ENCODE assay signal across 8 cellular contexts in genomic region chr13:77026783-77027621, GRCh38. TPM values are rescaled to one million over a fixed set of nuclear protein-coding genes. Genes with fewer than 3 reads are reported as not detected.
DNase-seq lines count a peak whose midpoint lies in the region; ATAC-seq, FAIRE-seq and TF ChIP-seq lines count a peak whose summit lies in the region.

Gene FBXL3, minus strand, starts transcription at chr13:77027159. Its CDS starts 5,299 bp downstream, at chr13:77021860.

- H3K4me1 ChIP-seq in NT2/D1 (ENCODE audit: insufficient read depth, insufficient read length) (no peaks in the 10 kb centered on the region), H1 (replicated peaks in 1 of 4; ENCODE audit: control insufficient read depth in 3 of 4, insufficient read depth in 4 of 4, low read length in 3 of 4) (peaks cover 1 to 5% (median 3%) of the 10 kb centered on the region in 4 experiments; a peak in 3 of 7 replicates), mesendoderm (ENCODE audit: control insufficient read depth, low read depth, low read length) (peaks cover 8% of the 10 kb centered on the region)

- H2AK5ac ChIP-seq in H1 (ENCODE audit: low read depth, low read length) (no peak within 1 kb of the TSS), mesendoderm (ENCODE audit: low read length) (no peak within 1 kb of the TSS)

- H3K4me1 Mint-ChIP-seq in activated CD8-positive, alpha-beta memory T cell treated with anti-CD3 and anti-CD28 coated beads, Interleukin-2, amount 10 ng/mL, durations not matched to agents 7 days and 5 days = peaks cover 48% of the 10 kb centered on the region

- H2BK15ac ChIP-seq in H1 (ENCODE audit: low read length) (no peak within 1 kb of the TSS), mesendoderm (replicated peaks; ENCODE audit: low read depth) (no peak within 1 kb of the TSS)

- no peak for TF ChIP-seq CTCF in GM20000 (IDR thresholded peaks at IDR 0.05; ENCODE audit: extremely low read depth, missing control alignments)
- no peak for TF ChIP-seq CTCF in H1 (IDR thresholded peaks at IDR 0.05; ENCODE audit: control extremely low read depth in 1 of 3, insufficient read depth in 1 of 3, low read depth in 1 of 3, low read length in 3 of 3)

- CTCF ChIA-PET in activated CD8-positive, alpha-beta memory T cell treated with anti-CD3 and anti-CD28 coated beads, Interleukin-2, amount 10 ng/mL, durations not matched to agents 7 days and 5 days (lab: Charles Lee) = interaction anchor here (0.8 to 4.4 kb wide), 7 partner anchors 10 to 302 kb away, joined by 3 to 13 read pairs (median 7); no protein-coding TSS in a partner anchor
- CTCF ChIA-PET in H1 (lab: Charles Lee; ENCODE audit: partially characterized antibody) = interaction anchor here (1.3 to 1.4 kb wide), 3 partner anchors 9 to 29 kb away, joined by 4 read pairs; no protein-coding TSS in a partner anchor

- no peak within 1 kb of the TSS for H2BK12ac ChIP-seq in H1 (ENCODE audit: low read depth, low read length)

- H2BK5ac ChIP-seq in H1 (ENCODE audit: low read depth, low read length) (no peak within 1 kb of the TSS; the same call in 1 of the 2 replicates), mesendoderm (ENCODE audit: low read length) (no peak within 1 kb of the TSS)

- H3K23me2 ChIP-seq in H1 (ENCODE audit: low read depth, low read length) = peaks cover 5% of the 10 kb centered on the region

- H3K4me3 ChIP-seq in NT2/D1 (ENCODE audit: insufficient read length, low read depth) (peak within 1 kb of the TSS; percentile 77), H1 (ENCODE audit: extremely low read depth in 1 of 4, insufficient read depth in 2 of 4, low read depth in 3 of 4, low read length in 4 of 4) (peak within 1 kb of the TSS; percentile 67 to 99 (median 82)), mesendoderm (ENCODE audit: low read length) (peak within 1 kb of the TSS; percentile 87)

- H3K9me3 Mint-ChIP-seq in activated CD8-positive, alpha-beta memory T cell treated with anti-CD3 and anti-CD28 coated beads, Interleukin-2, amount 10 ng/mL, durations not matched to agents 7 days and 5 days (ENCODE audit: low read depth) = no peaks in the 10 kb centered on the region

- H2BK120ac ChIP-seq in H1 (replicated peaks; ENCODE audit: low read depth, low read length) = no peak within 1 kb of the TSS
- H2BK120ac ChIP-seq in mesendoderm (ENCODE audit: low read depth, low read length) = peak within 1 kb of the TSS; percentile 37

- peaks cover 3% of the 10 kb centered on the region for H3K36me3 ChIP-seq in NT2/D1 (ENCODE audit: insufficient read depth, insufficient read length, low read length)
- H3K36me3 ChIP-seq in H1 (ENCODE audit: control insufficient read depth in 2 of 4, insufficient read depth in 4 of 4, low read length in 3 of 4) = no peaks in the 10 kb centered on the region
- H3K36me3 ChIP-seq in mesendoderm (ENCODE audit: control insufficient read depth, insufficient read depth, low read length) = no peaks in the 10 kb centered on the region

- H3K27me3 ChIP-seq in NT2/D1 (ENCODE audit: insufficient read depth, insufficient read length) (no peaks in the 10 kb centered on the region), H1 (replicated peaks in 1 of 4; ENCODE audit: control insufficient read depth in 3 of 4, extremely low read depth in 1 of 4, insufficient read depth in 3 of 4, low read length in 3 of 4) (no peaks in the 10 kb centered on the region), mesendoderm (ENCODE audit: insufficient read depth, low read length, poor library complexity) (no peaks in the 10 kb centered on the region)

- POLR2A ChIA-PET in H1 (lab: Charles Lee; ENCODE audit: partially characterized antibody) = interaction anchor here (0.6 to 2.0 kb wide), 10 partner anchors 8 to 141 kb away, joined by 3 to 7 read pairs (median 4); partner anchors contain the start of genes CLN5 and KCTD12

- H4K20me1 ChIP-seq in H1 (replicated peaks in 1 of 2; ENCODE audit: control insufficient read depth in 1 of 2, insufficient read depth in 2 of 2, low read length in 2 of 2) = peaks cover 0 to 6% of the 10 kb centered on the region in 2 experiments

- no peak within 1 kb of the TSS for H2BK20ac ChIP-seq in H1 (ENCODE audit: low read length)

- peak within 1 kb of the TSS; percentile 69 for H4K91ac ChIP-seq in H1 (replicated peaks; ENCODE audit: insufficient read length, low read length)

- H3K79me1 ChIP-seq in H1 (ENCODE audit: low read depth, low read length) = no peaks in the 10 kb centered on the region
- H3K79me1 ChIP-seq in mesendoderm (ENCODE audit: low read length) = peaks cover 7% of the 10 kb centered on the region

- TF ChIP-seq RAD21 in H1 (IDR thresholded peaks at IDR 0.05 in 1 of 2, conservative IDR thresholded peaks at IDR 0.05 in 1 of 2; ENCODE audit: low read depth in 2 of 2, low read length in 2 of 2) = no peak

- peak within 1 kb of the TSS; percentile 79; the same call in 1 of the 2 replicates for H3K27ac ChIP-seq in H1 (ENCODE audit: low read depth, low read length)
- peak within 1 kb of the TSS; percentile 100 for H3K27ac ChIP-seq in mesendoderm (ENCODE audit: low read depth, low read length)

- no peak within 1 kb of the TSS for H3K56ac ChIP-seq in H1 (replicated peaks; ENCODE audit: insufficient read length, low read depth, low read length)
- peak within 1 kb of the TSS; percentile 96 for H3K56ac ChIP-seq in mesendoderm (ENCODE audit: low read length)

- peak; percentile 68 for ATAC-seq in activated CD8-positive, alpha-beta memory T cell treated with anti-CD3 and anti-CD28 coated beads, Interleukin-2, amount 10 ng/mL, durations not matched to agents 7 days and 5 days

- H3K4me2 ChIP-seq in H1 (ENCODE audit: insufficient read depth in 1 of 2, low read depth in 2 of 2, low read length in 2 of 2) (peak within 1 kb of the TSS; percentile 84 to 95), mesendoderm (ENCODE audit: low read length) (peak within 1 kb of the TSS; percentile 92)

- no peak within 1 kb of the TSS for H3K18ac ChIP-seq in H1 (ENCODE audit: extremely low read depth, low read length)
- peak within 1 kb of the TSS; percentile 100 for H3K18ac ChIP-seq in mesendoderm (ENCODE audit: low read length)

- WGBS in H1 (ENCODE audit: extremely low coverage in 1 of 2, insufficient coverage in 1 of 2, insufficient read length in 1 of 2, insufficient replicate concordance in 2 of 2, low coverage in 1 of 2, low lambda C conversion rate in 2 of 2, missing lambda C conversion rate in 1 of 2), 2 experiments = 2% methylated on average over 57 of the region's 83 CpGs; no CpG with 5 or more reads in 1 of the 2 experiments
- WGBS in mesendoderm (ENCODE audit: extremely low coverage, insufficient coverage, low lambda C conversion rate) = no CpG with 5 or more reads among the region's 83 CpGs

- H3K9me3 ChIP-seq in NT2/D1 (ENCODE audit: insufficient read depth, low read length) (no peaks in the 10 kb centered on the region), H1 (ENCODE audit: insufficient read depth in 2 of 2, low read depth in 1 of 2, low read length in 1 of 2) (no peaks in the 10 kb centered on the region)

- H3K79me2 ChIP-seq in H1 (ENCODE audit: control insufficient read depth in 1 of 2, insufficient read depth in 2 of 2, low read length in 2 of 2) (peaks cover 0 to 43% of the 10 kb centered on the region in 2 experiments; a peak in 3 of 4 replicates), mesendoderm (ENCODE audit: control insufficient read depth, insufficient read depth, low read length) (peaks cover 34% of the 10 kb centered on the region)

- peak; percentile 84 for DNase-seq in COLO829 (ENCODE audit: low spot score)
- DNase-seq in GM20000 (ENCODE audit: low spot score) = peak; percentile 95
- DNase-seq in HS-5 (ENCODE audit: low read depth) = peak; percentile 52
- peak; percentile 76 for DNase-seq in NT2/D1 (ENCODE audit: low read depth, low spot score)
- DNase-seq in activated CD8-positive, alpha-beta memory T cell treated with anti-CD3 and anti-CD28 coated beads, Interleukin-2, amount 10 ng/mL, durations not matched to agents 7 days and 5 days = peak; percentile 88
- peak; percentile 60 to 84 for DNase-seq in H1 (ENCODE audit: low read depth in 1 of 2, low spot score in 2 of 2)
- DNase-seq in mesendoderm = peak; percentile 95
- peak; percentile 71 for DNase-seq in stimulated activated CD8-positive, alpha-beta memory T cell treated with anti-CD3 and anti-CD28 coated beads, Interleukin-12 subunit alpha, Interleukin-12 subunit beta, amount 100 ng/mL, for 4 hours (ENCODE audit: low read depth)

- peak; percentile 36 to 48; a peak in 2 of 3 replicates for TF ChIP-seq POLR2A in H1 (IDR thresholded peaks at IDR 0.05; ENCODE audit: control extremely low read depth in 1 of 2, low read depth in 2 of 2, low read length in 2 of 2)

- H3K23ac ChIP-seq in H1 (ENCODE audit: insufficient read length) = no peak within 1 kb of the TSS
- peak within 1 kb of the TSS; percentile 94 for H3K23ac ChIP-seq in mesendoderm (ENCODE audit: low read length)

- H4K8ac ChIP-seq in H1 (ENCODE audit: extremely low read depth, insufficient read depth, low read length) = peak within 1 kb of the TSS; percentile 99; the same call in 1 of the 2 replicates
- H4K8ac ChIP-seq in mesendoderm (ENCODE audit: low read depth, low read length) = peak within 1 kb of the TSS; percentile 96

- no peak within 1 kb of the TSS for H3K4ac ChIP-seq in H1 (replicated peaks; ENCODE audit: insufficient read length, low read depth, low read length)
- peak within 1 kb of the TSS; percentile 98 for H3K4ac ChIP-seq in mesendoderm (ENCODE audit: low read depth, low read length)

- no peak for FAIRE-seq in H1 (lab: Jason Lieb, UNC)

- H2AFZ ChIP-seq in H1 (ENCODE audit: low read length) = peak within 1 kb of the TSS; percentile 81

- peak within 1 kb of the TSS; percentile 92 for H3K4me3 Mint-ChIP-seq in activated CD8-positive, alpha-beta memory T cell treated with anti-CD3 and anti-CD28 coated beads, Interleukin-2, amount 10 ng/mL, durations not matched to agents 7 days and 5 days

- no peak for TF ChIP-seq EP300 in H1 (IDR thresholded peaks at IDR 0.05; ENCODE audit: borderline replicate concordance in 1 of 2, low read depth in 2 of 2, low read length in 2 of 2)

- peaks cover 17% of the 10 kb centered on the region for H3K36me3 Mint-ChIP-seq in activated CD8-positive, alpha-beta memory T cell treated with anti-CD3 and anti-CD28 coated beads, Interleukin-2, amount 10 ng/mL, durations not matched to agents 7 days and 5 days

- peak within 1 kb of the TSS; percentile 97 for H3K27ac Mint-ChIP-seq in activated CD8-positive, alpha-beta memory T cell treated with anti-CD3 and anti-CD28 coated beads, Interleukin-2, amount 10 ng/mL, durations not matched to agents 7 days and 5 days

- no peaks in the 10 kb centered on the region for H3K27me3 Mint-ChIP-seq in activated CD8-positive, alpha-beta memory T cell treated with anti-CD3 and anti-CD28 coated beads, Interleukin-2, amount 10 ng/mL, durations not matched to agents 7 days and 5 days

- H3K9ac ChIP-seq in NT2/D1 (ENCODE audit: insufficient read length, low read depth) (peak within 1 kb of the TSS; percentile 86), H1 (replicated peaks in 1 of 4; ENCODE audit: extremely low read depth in 1 of 4, low read depth in 3 of 4, low read length in 3 of 4) (peak within 1 kb of the TSS; percentile 72 to 90 (median 82)), mesendoderm (ENCODE audit: low read length) (peak within 1 kb of the TSS; percentile 93)

- H4K5ac ChIP-seq in H1 (ENCODE audit: insufficient read length, low read depth, low read length) (peak within 1 kb of the TSS; percentile 94), mesendoderm (ENCODE audit: low read length) (no peak within 1 kb of the TSS)

- no peak within 1 kb of the TSS for H3K14ac ChIP-seq in H1 (ENCODE audit: insufficient read length)

RNA-seq across cellular contexts. Expression of gene FBXL3, which starts in this region (rescaled TPM):
- total RNA-seq in activated CD8-positive, alpha-beta memory T cell treated with anti-CD3 and anti-CD28 coated beads, Interleukin-2, amount 10 ng/mL, durations not matched to agents 7 days and 5 days = 10 to 100 TPM; 29.9 to 37.0 TPM
- 14.9 and 15.5 TPM in 2 replicates for total RNA-seq in H1 (2021; fragmentation: NEBNext Ultra II Directional; extraction: Animal tissue kit (Norgen Biotek cat#: 25700))
- 4.2 and 4.9 TPM in 2 replicates for polyA plus RNA-seq in H1 (2011; rRNA removed)
- polyA plus RNA-seq in H1 (2011; cell fraction: cytosol; rRNA removed) = 5.4 TPM
- 4.9 TPM for polyA plus RNA-seq in H1 (2011; cell fraction: nucleus; rRNA removed)
- 4.0 to 8.0 TPM (median 6.3 TPM) in 4 replicates for polyA plus RNA-seq in H1 (2012, experiment 1 of 2)
- polyA plus RNA-seq in H1 (2012, experiment 2 of 2) = 0.59 TPM
- polyA plus RNA-seq in H1 (2013, experiment 1 of 2) = 6.9 TPM
- 6.6 TPM for polyA plus RNA-seq in H1 (2013, experiment 2 of 2)
- 11.5 and 15.0 TPM in 2 replicates for polyA minus RNA-seq in H1 (2011; rRNA and poly(A)+ RNA removed)
- polyA minus RNA-seq in H1 (2011; cell fraction: cytosol; rRNA and poly(A)+ RNA removed) = 9.3 TPM
- 19.3 TPM for polyA minus RNA-seq in H1 (2011; cell fraction: nucleus; rRNA and poly(A)+ RNA removed)
- 11.3 TPM for polyA plus RNA-seq in mesendoderm (2013, experiment 1 of 2)
- polyA plus RNA-seq in mesendoderm (2013, experiment 2 of 2) = 12.4 TPM

Comparison
In these comparisons a context has a peak if more than half of its experiments do, and no peak if none do; other contexts are left out.
1. Peak in every context shown above with its lines: DNase-seq, ATAC-seq, H3K4me3 ChIP-seq and H3K27ac ChIP-seq.